1 cellular context compared by ENCODE assay signal in genomic region chr6:104182811-104183210, GRCh38.
TF ChIP-seq lines count a peak whose summit lies in the region.

No MANE protein-coding gene starts in this region.

TF ChIP-seq in WTC11, 78 proteins besides CTCF, POLR2A, EP300 and RAD21 (continued from another document):
- TF ChIP-seq MLX (CRISPR knock-in tag; IDR thresholded peaks at IDR 0.05) (no peak), IRF2 (CRISPR knock-in tag; IDR thresholded peaks at IDR 0.05; ENCODE audit: borderline replicate concordance, low read depth) (no peak), FOXP4 (CRISPR knock-in tag; IDR thresholded peaks at IDR 0.05) (no peak), AR (CRISPR knock-in tag; IDR thresholded peaks at IDR 0.05) (no peak), NR1H2 (CRISPR knock-in tag; IDR thresholded peaks at IDR 0.05) (no peak), AFF4 (CRISPR knock-in tag; IDR thresholded peaks at IDR 0.05; ENCODE audit: borderline replicate concordance) (no peak), CBFB (CRISPR knock-in tag; IDR thresholded peaks at IDR 0.05; ENCODE audit: low read depth) (no peak), ATF2 (CRISPR knock-in tag; IDR thresholded peaks at IDR 0.05; ENCODE audit: borderline replicate concordance, low read depth) (no peak), NFATC4 (CRISPR knock-in tag; IDR thresholded peaks at IDR 0.05) (no peak), ZNF219 (CRISPR knock-in tag; IDR thresholded peaks at IDR 0.05; ENCODE audit: borderline replicate concordance) (no peak), NR3C1 (CRISPR knock-in tag; conservative IDR thresholded peaks at IDR 0.05; ENCODE audit: low read depth) (no peak), GABPB1 (CRISPR knock-in tag; IDR thresholded peaks at IDR 0.05) (no peak), ZNF512 (CRISPR knock-in tag; IDR thresholded peaks at IDR 0.05; ENCODE audit: borderline replicate concordance) (no peak), STAT6 (CRISPR knock-in tag; conservative IDR thresholded peaks at IDR 0.05; ENCODE audit: low read depth) (no peak)
TF ChIP-seq in WTC11: peak in this region for 0.
